ENCODE assay signal across 22 cellular contexts in genomic region chr1:84412316-84412942, GRCh38. TPM values are rescaled to one million over a fixed set of nuclear protein-coding genes. Genes with fewer than 3 reads are reported as not detected.
DNase-seq lines count a peak whose midpoint lies in the region; ATAC-seq and TF ChIP-seq lines count a peak whose summit lies in the region.
"Had no signal": no experiment of that assay in that cellular context is flagged by ENCODE, and none has a peak within 500 bp of the region (broad histone marks: within the 10 kb centered on the region; RNA-seq: fewer than 3 reads in every experiment).

No MANE protein-coding gene starts in this region.

- 0 out of 2 replicates have a peak overlapping the region, but pooled peaks have one; percentile 8 for H3K27ac ChIP-seq in ACC112 (ENCODE audit: low read depth, low read length)
- H3K27ac ChIP-seq: cardiac muscle cell, left ventricle myocardium inferior, upper lobe of right lung had no signal

- ATAC-seq in omental fat pad (ENCODE audit: low FRiP score) (no peak), HG02870 (IDR thresholded peaks at IDR 0.05; ENCODE audit: unreplicated experiment) (no peak)
- ATAC-seq in stimulated activated memory B cell treated with anti-CD40 and anti-IgM and Interleukin-4, amounts not matched to agents 10 μg/mL and 1 μg/mL and 100 μg/mL, for 72 hours: no peak
- ATAC-seq: GM23338, upper lobe of right lung had no signal

- no peaks in the 10 kb centered on the region for H3K27me3 ChIP-seq in ACC112 (ENCODE audit: insufficient read depth, low read length)
- H3K27me3 ChIP-seq: cardiac muscle cell, upper lobe of right lung had no signal

- no peaks in the 10 kb centered on the region for H3K36me3 Mint-ChIP-seq in stimulated activated memory B cell treated with anti-CD40 and anti-IgM and Interleukin-4, amounts not matched to agents 10 μg/mL and 1 μg/mL and 100 μg/mL, for 72 hours
- H3K36me3 Mint-ChIP-seq: CD8-positive, alpha-beta memory T cell had no signal

- H3K36me3 ChIP-seq in ACC112 (ENCODE audit: insufficient read depth, low read length): no peaks in the 10 kb centered on the region
- H3K36me3 ChIP-seq: cardiac muscle cell, left ventricle myocardium inferior, upper lobe of right lung had no signal

- H3K27me3 Mint-ChIP-seq in stimulated activated memory B cell treated with anti-CD40 and anti-IgM and Interleukin-4, amounts not matched to agents 10 μg/mL and 1 μg/mL and 100 μg/mL, for 72 hours: no peaks in the 10 kb centered on the region

- peaks cover 30% of the 10 kb centered on the region for H3K4me1 ChIP-seq in ACC112 (ENCODE audit: control insufficient read depth, insufficient read depth, low read length, unreplicated experiment)
- H3K4me1 ChIP-seq: left ventricle myocardium inferior had no signal

- H2AFZ ChIP-seq in ACC112 (ENCODE audit: low read length, unreplicated experiment): peak overlapping the region; percentile 16

- no peak overlapping the region for H3K4me3 ChIP-seq in ACC112 (ENCODE audit: low read depth, low read length)
- H3K4me3 ChIP-seq: cardiac muscle cell, GM23338, left ventricle myocardium inferior, upper lobe of right lung had no signal

- H3K79me2 ChIP-seq in ACC112 (ENCODE audit: control insufficient read depth, insufficient read depth, low read length, unreplicated experiment): no peaks in the 10 kb centered on the region

- TF ChIP-seq CTCF in omental fat pad (IDR thresholded peaks at IDR 0.05): no peak

- peak; percentile 77 for DNase-seq in HT1080 (ENCODE audit: low read depth)
- DNase-seq in amniotic stem cell (lab: John Stamatoyannopoulos, UW): peak; percentile 66
- peak; percentile 49 for DNase-seq in hepatic stellate cell (ENCODE audit: low spot score)
- DNase-seq in omental fat pad (ENCODE audit: low spot score): no peak
- no peak for DNase-seq in NCI-H446 treated with DMSO at 0.1 percent for 48 hours (lab: John Stamatoyannopoulos, UW)
- DNase-seq: activated CD4-positive, alpha-beta T cell treated with anti-CD3 and anti-CD28 coated beads for 48 hours; activated naive CD4-positive, alpha-beta T cell treated with anti-CD3 and anti-CD28 coated beads for 36 hours; CD8-positive, alpha-beta memory T cell; Kasumi-1; left ventricle myocardium inferior; NCI-H1417 treated with DMSO at 0.1 percent for 48 hours; NCI-H446; posterior cingulate gyrus; stimulated activated naive CD4-positive, alpha-beta T cell treated with Interleukin-2 at 50 U/mL for 16 hours; upper lobe of right lung had no signal

- H3K4me3 Mint-ChIP-seq in stimulated activated memory B cell treated with anti-CD40 and anti-IgM and Interleukin-4, amounts not matched to agents 10 μg/mL and 1 μg/mL and 100 μg/mL, for 72 hours: no peak overlapping the region
- H3K4me3 Mint-ChIP-seq: activated naive CD4-positive, alpha-beta T cell treated with anti-CD3 and anti-CD28 coated beads for 36 hours; CD8-positive, alpha-beta memory T cell; GM23338 had no signal

- H3K27ac Mint-ChIP-seq in stimulated activated memory B cell treated with anti-CD40 and anti-IgM and Interleukin-4, amounts not matched to agents 10 μg/mL and 1 μg/mL and 100 μg/mL, for 72 hours: no peak overlapping the region
- H3K27ac Mint-ChIP-seq: activated naive CD4-positive, alpha-beta T cell treated with anti-CD3 and anti-CD28 coated beads for 36 hours; CD8-positive, alpha-beta memory T cell; GM23338 had no signal

- H3K9me3 Mint-ChIP-seq in stimulated activated memory B cell treated with anti-CD40 and anti-IgM and Interleukin-4, amounts not matched to agents 10 μg/mL and 1 μg/mL and 100 μg/mL, for 72 hours: no peaks in the 10 kb centered on the region
- H3K9me3 Mint-ChIP-seq: activated naive CD4-positive, alpha-beta T cell treated with anti-CD3 and anti-CD28 coated beads for 36 hours; CD8-positive, alpha-beta memory T cell; GM23338 had no signal

- no peaks in the 10 kb centered on the region for H3K4me1 Mint-ChIP-seq in stimulated activated memory B cell treated with anti-CD40 and anti-IgM and Interleukin-4, amounts not matched to agents 10 μg/mL and 1 μg/mL and 100 μg/mL, for 72 hours
- H3K4me1 Mint-ChIP-seq: CD8-positive, alpha-beta memory T cell; GM23338 had no signal

RNA-seq across cellular contexts. Expression of gene DNASE2B, which starts 14.1 kb away (rescaled TPM):
- total RNA-seq in HT1080 (2014; rRNA removed; shearing (Covaris generic)): not detected in 2 replicates
- polyA plus RNA-seq in HT1080 (2015; cell fraction: cytosol; rRNA removed): not detected in 2 replicates
- not detected in 2 replicates for polyA plus RNA-seq in HT1080 (2015; cell fraction: nucleus; rRNA removed)
- total RNA-seq in omental fat pad: 1 to 10 TPM in 2 of 4 donors, not detected in 2; 1.3 to 9.7 TPM
- total RNA-seq: activated naive CD4-positive, alpha-beta T cell treated with anti-CD3 and anti-CD28 coated beads for 36 hours; cardiac muscle cell; CD8-positive, alpha-beta memory T cell; frontal cortex; GM23338; left ventricle myocardium inferior; myocyte had no signal
- polyA plus RNA-seq: cardiac muscle cell; CD8-positive, alpha-beta memory T cell; GM23338 had no signal

Comparison
In these comparisons a context has a peak if more than half of its experiments do, and no peak if none do; other contexts are left out.
1. DNase-seq: peak in HT1080 (single experiment), amniotic stem cell (single experiment) and hepatic stellate cell (single experiment); none in omental fat pad (single experiment) and NCI-H446 treated with DMSO at 0.1 percent for 48 hours (single experiment).